Comparison of ENCODE assay signal across 14 cellular contexts in genomic region chr4:169286562-169287301, GRCh38. TPM values are rescaled to one million over a fixed set of nuclear protein-coding genes. Genes with fewer than 3 reads are reported as not detected.
DNase-seq lines count a peak whose midpoint lies in the region; ATAC-seq, FAIRE-seq and TF ChIP-seq lines count a peak whose summit lies in the region.
"Had no signal": no experiment of that assay in that cellular context is flagged by ENCODE, and none has a peak within 500 bp of the region (broad histone marks: within the 10 kb centered on the region; RNA-seq: fewer than 3 reads in every experiment).

No MANE protein-coding gene starts in this region.

- no peaks in the 10 kb centered on the region for H3K27me3 Mint-ChIP-seq in MCF 10A (ENCODE audit: insufficient read depth, unreplicated experiment)
- H3K27me3 Mint-ChIP-seq: activated naive CD8-positive, alpha-beta T cell treated with anti-CD3 and anti-CD28 coated beads, Interleukin-2, amount 10 ng/mL, durations not matched to agents 7 days and 5 days had no signal

- TF ChIP-seq POLR2A in breast epithelium (IDR thresholded peaks at IDR 0.05), result no peak
- TF ChIP-seq POLR2A in GM18505 (IDR thresholded peaks at IDR 0.05; ENCODE audit: borderline replicate concordance, extremely low read depth, insufficient read depth, insufficient read length), result no peak

- no peaks in the 10 kb centered on the region for H3K9me3 Mint-ChIP-seq in MCF 10A (ENCODE audit: unreplicated experiment)
- H3K9me3 Mint-ChIP-seq: activated naive CD8-positive, alpha-beta T cell treated with anti-CD3 and anti-CD28 coated beads, Interleukin-2, amount 10 ng/mL, durations not matched to agents 7 days and 5 days; effector memory CD8-positive, alpha-beta T cell had no signal

- intact Hi-C loops in MCF 10A (cut with micrococcal nuclease), result no loop called here
- intact Hi-C loops in breast epithelium (cut with DNase I; ENCODE audit: low total_unique reads), result no loop called here
- intact Hi-C loops in upper lobe of right lung (cut with DNase I), result no loop called here

- no peaks in the 10 kb centered on the region for H3K36me3 ChIP-seq in breast epithelium
- no peaks in the 10 kb centered on the region for H3K36me3 ChIP-seq in bronchial epithelial cell (ENCODE audit: control insufficient read depth, insufficient read depth, low read length)
- H3K36me3 ChIP-seq in upper lobe of right lung, result no peaks in the 10 kb centered on the region

- no peak for FAIRE-seq in bronchial epithelial cell (lab: Jason Lieb, UNC)

- H3K36me3 Mint-ChIP-seq in MCF 10A (ENCODE audit: insufficient read depth, unreplicated experiment), result no peaks in the 10 kb centered on the region
- H3K36me3 Mint-ChIP-seq: activated naive CD8-positive, alpha-beta T cell treated with anti-CD3 and anti-CD28 coated beads, Interleukin-2, amount 10 ng/mL, durations not matched to agents 7 days and 5 days had no signal

- CTCF ChIA-PET in MCF 10A (lab: Yijun Ruan, JAX), result no interaction called here

- no peaks in the 10 kb centered on the region for H3K4me1 ChIP-seq in breast epithelium
- no peaks in the 10 kb centered on the region for H3K4me1 ChIP-seq in upper lobe of right lung

- BruUV-seq in MCF 10A (replicated peaks; lab: Mats Ljungman, UMichigan), result no TSS peak

- DNase-seq in MCF 10A (ENCODE audit: unreplicated experiment) (peak; percentile 56), breast epithelium (ENCODE audit: low spot score in 2 of 2) (no peak), bronchial epithelial cell (ENCODE audit: low read depth) (peak; percentile 51), upper lobe of right lung (no peak), SW 1271 (lab: John Stamatoyannopoulos, UW) (no peak), NCI-H748 treated with DMSO at 0.1 percent for 48 hours (lab: John Stamatoyannopoulos, UW) (no peak)
- DNase-seq: activated CD4-positive, alpha-beta T cell treated with anti-CD3 and anti-CD28 coated beads, Interleukin-2, amount 50 U/mL, for 48 hours; activated naive CD8-positive, alpha-beta T cell treated with anti-CD3 and anti-CD28 coated beads, Interleukin-2, amount 10 ng/mL, durations not matched to agents 7 days and 5 days; effector memory CD8-positive, alpha-beta T cell; GF-D8; NCI-H446 treated with DMSO at 0.1 percent for 48 hours had no signal

- peaks cover 17% of the 10 kb centered on the region for H3K4me1 Mint-ChIP-seq in MCF 10A (ENCODE audit: insufficient read depth, unreplicated experiment)
- H3K4me1 Mint-ChIP-seq: activated naive CD8-positive, alpha-beta T cell treated with anti-CD3 and anti-CD28 coated beads, Interleukin-2, amount 10 ng/mL, durations not matched to agents 7 days and 5 days had no signal

- TF ChIP-seq CTCF in MCF 10A (IDR thresholded peaks at IDR 0.05; ENCODE audit: unreplicated experiment) (no peak), breast epithelium (IDR thresholded peaks at IDR 0.05) (no peak), bronchial epithelial cell (IDR thresholded peaks at IDR 0.05; ENCODE audit: insufficient read depth, low read length, severe bottlenecking) (no peak), upper lobe of right lung (IDR thresholded peaks at IDR 0.05) (peak; percentile 17)

- H3K27ac ChIP-seq in breast epithelium (no peak overlapping the region), upper lobe of right lung (no peak overlapping the region)
- H3K27ac ChIP-seq: SK-N-MC had no signal

- no peak overlapping the region for H3K4me3 Mint-ChIP-seq in MCF 10A (ENCODE audit: unreplicated experiment)
- H3K4me3 Mint-ChIP-seq: activated naive CD8-positive, alpha-beta T cell treated with anti-CD3 and anti-CD28 coated beads, Interleukin-2, amount 10 ng/mL, durations not matched to agents 7 days and 5 days; effector memory CD8-positive, alpha-beta T cell had no signal

- no peak overlapping the region for H3K27ac Mint-ChIP-seq in MCF 10A (ENCODE audit: low read depth, unreplicated experiment)
- H3K27ac Mint-ChIP-seq: activated naive CD8-positive, alpha-beta T cell treated with anti-CD3 and anti-CD28 coated beads, Interleukin-2, amount 10 ng/mL, durations not matched to agents 7 days and 5 days; effector memory CD8-positive, alpha-beta T cell had no signal

- H3K9me3 ChIP-seq in breast epithelium (no peaks in the 10 kb centered on the region), upper lobe of right lung (no peaks in the 10 kb centered on the region)

- no peaks in the 10 kb centered on the region for H3K27me3 ChIP-seq in breast epithelium
- no peaks in the 10 kb centered on the region for H3K27me3 ChIP-seq in bronchial epithelial cell (ENCODE audit: control insufficient read depth, insufficient read depth, low read length)
- H3K27me3 ChIP-seq in upper lobe of right lung, result no peaks in the 10 kb centered on the region

- peak; percentile 55 for ATAC-seq in HG03520 (IDR thresholded peaks at IDR 0.05; ENCODE audit: unreplicated experiment)
- no peak for ATAC-seq in upper lobe of right lung
- no peak for ATAC-seq in GM18505 (IDR thresholded peaks at IDR 0.05; ENCODE audit: unreplicated experiment)
- ATAC-seq: effector memory CD8-positive, alpha-beta T cell had no signal

- H3K4me3 ChIP-seq in breast epithelium (no peak overlapping the region), bronchial epithelial cell (ENCODE audit: low read depth, low read length) (no peak overlapping the region), upper lobe of right lung (no peak overlapping the region)
- H3K4me3 ChIP-seq: SK-N-MC had no signal

- POLR2A ChIA-PET in MCF 10A (lab: Yijun Ruan, JAX), result interaction anchor here (0.8 kb wide), 1 partner anchor 9 kb away, joined by 4 read pairs; no protein-coding TSS in a partner anchor

RNA-seq across cellular contexts. Expression of gene SH3RF1, which starts 16.0 kb away (rescaled TPM):
- 16.5 and 17.4 TPM in 2 replicates for total RNA-seq in MCF 10A (2022)
- 10 to 100 TPM; 20.2 to 37.0 (median 27.9) TPM for total RNA-seq in breast epithelium
- total RNA-seq in bronchial epithelial cell, result 9.0 and 14.0 TPM in 2 replicates
- 33.8 TPM for total RNA-seq in upper lobe of right lung

Comparison
In these comparisons a context has a peak if more than half of its experiments do, and no peak if none do; other contexts are left out.
1. DNase-seq: peak in MCF 10A (single experiment) and bronchial epithelial cell (single experiment); none in breast epithelium (0 of 2), upper lobe of right lung (single experiment), SW 1271 (0 of 2) and NCI-H748 treated with DMSO at 0.1 percent for 48 hours (single experiment).